In genomic region chr16:52488837-52489289, GRCh38 we compare ENCODE assay signal across 2 cellular contexts.
TF ChIP-seq lines count a peak whose summit lies in the region.

No MANE protein-coding gene starts in this region.

TF ChIP-seq in WTC11, 78 proteins besides CTCF, POLR2A, EP300 and RAD21 (continued from another document):
- TF ChIP-seq ATF3 (CRISPR knock-in tag; conservative IDR thresholded peaks at IDR 0.05) (no peak), IRF2 (CRISPR knock-in tag; IDR thresholded peaks at IDR 0.05; ENCODE audit: borderline replicate concordance, low read depth) (no peak)

TF ChIP-seq in HepG2, 621 proteins besides CTCF, POLR2A, EP300 and RAD21 (continued from another document and continues in another):
- TF ChIP-seq IKZF5 (CRISPR knock-in tag; IDR thresholded peaks at IDR 0.05), result peak; percentile 95; the same call in 1 of the 2 replicates
- TF ChIP-seq ZBTB38 (CRISPR knock-in tag; IDR thresholded peaks at IDR 0.05), result 0 out of 2 replicates have a peak, but pooled peaks have one; percentile 23
- peak; percentile 43; the same call in 1 of the 2 replicates for TF ChIP-seq ZNF3 (CRISPR knock-in tag; IDR thresholded peaks at IDR 0.05)
- TF ChIP-seq ESRRA (CRISPR knock-in tag; IDR thresholded peaks at IDR 0.05; ENCODE audit: low read depth), result no peak
- TF ChIP-seq U2AF2 (IDR thresholded peaks at IDR 0.05; ENCODE audit: low read depth, low read length), result no peak
- peak; percentile 38; the same call in 1 of the 2 replicates for TF ChIP-seq GATA4 (IDR thresholded peaks at IDR 0.05; ENCODE audit: borderline replicate concordance, low read depth)
- peak; percentile 89 for TF ChIP-seq ZNF772 (CRISPR knock-in tag; IDR thresholded peaks at IDR 0.05)
- no peak for TF ChIP-seq TEF (CRISPR knock-in tag; IDR thresholded peaks at IDR 0.05)
- TF ChIP-seq SP140L (CRISPR knock-in tag; IDR thresholded peaks at IDR 0.05; ENCODE audit: borderline replicate concordance), result no peak; the same call in 1 of the 2 replicates
- peak; percentile 38 for TF ChIP-seq ASH2L (IDR thresholded peaks at IDR 0.05; ENCODE audit: insufficient read length, low read depth, low read length)
- TF ChIP-seq PLRG1 (conservative IDR thresholded peaks at IDR 0.05), result no peak
- TF ChIP-seq ZFP36L1 (CRISPR knock-in tag; IDR thresholded peaks at IDR 0.05), result no peak
- TF ChIP-seq ZC3H4 (CRISPR knock-in tag; IDR thresholded peaks at IDR 0.05; ENCODE audit: borderline replicate concordance), result no peak
- peak; percentile 35; the same call in 1 of the 2 replicates for TF ChIP-seq ZBTB7A (CRISPR knock-in tag; IDR thresholded peaks at IDR 0.05)
- no peak for TF ChIP-seq TOE1 (CRISPR knock-in tag; IDR thresholded peaks at IDR 0.05)
- TF ChIP-seq ZKSCAN8 (CRISPR knock-in tag; IDR thresholded peaks at IDR 0.05; ENCODE audit: borderline replicate concordance), result peak; percentile 88; the same call in 1 of the 2 replicates
- TF ChIP-seq REST (IDR thresholded peaks at IDR 0.05; ENCODE audit: borderline replicate concordance in 1 of 2, low read depth in 1 of 2, low read length in 2 of 2), result peak in 1 of 2 experiments; percentile 77; a peak in 2 of 4 replicates
- TF ChIP-seq STAT5B (CRISPR knock-in tag; IDR thresholded peaks at IDR 0.05), result no peak
- no peak for TF ChIP-seq SP2 (CRISPR knock-in tag; IDR thresholded peaks at IDR 0.05)
- TF ChIP-seq ZNF609 (CRISPR knock-in tag; IDR thresholded peaks at IDR 0.05; ENCODE audit: borderline replicate concordance), result peak; percentile 72; the same call in 1 of the 2 replicates
- no peak for TF ChIP-seq ZKSCAN5 (CRISPR knock-in tag; IDR thresholded peaks at IDR 0.05)
- no peak for TF ChIP-seq AHR (CRISPR knock-in tag; IDR thresholded peaks at IDR 0.05)
- no peak for TF ChIP-seq ZNF598 (CRISPR knock-in tag; IDR thresholded peaks at IDR 0.05; ENCODE audit: borderline replicate concordance)
- peak; percentile 82; the same call in 1 of the 2 replicates for TF ChIP-seq ZBTB34 (CRISPR knock-in tag; IDR thresholded peaks at IDR 0.05)
- peak; percentile 88 for TF ChIP-seq BCL6 (CRISPR knock-in tag; IDR thresholded peaks at IDR 0.05)
- TF ChIP-seq SIX1 (CRISPR knock-in tag; IDR thresholded peaks at IDR 0.05; ENCODE audit: borderline replicate concordance), result peak; percentile 58; the same call in 1 of the 2 replicates
- TF ChIP-seq NFYC (CRISPR knock-in tag; IDR thresholded peaks at IDR 0.05), result no peak
- 0 out of 2 replicates have a peak, but pooled peaks have one; percentile 28 for TF ChIP-seq TFDP2 (CRISPR knock-in tag; IDR thresholded peaks at IDR 0.05)
- TF ChIP-seq PRDM10 (CRISPR knock-in tag; IDR thresholded peaks at IDR 0.05; ENCODE audit: low read depth), result peak; percentile 77; the same call in 1 of the 2 replicates
- TF ChIP-seq KMT2A (CRISPR knock-in tag; IDR thresholded peaks at IDR 0.05), result peak; percentile 71
- TF ChIP-seq PAXIP1 (CRISPR knock-in tag; conservative IDR thresholded peaks at IDR 0.05), result peak; percentile 92
- TF ChIP-seq ATF4 (CRISPR knock-in tag; IDR thresholded peaks at IDR 0.05), result peak in 1 of 2 experiments; percentile 86; a peak in 2 of 4 replicates
